Comparison of ENCODE assay signal across 22 cellular contexts in genomic region chr17:14113137-14113536, GRCh38. TPM values are rescaled to one million over a fixed set of nuclear protein-coding genes. Genes with fewer than 3 reads are reported as not detected.
DNase-seq lines count a peak whose midpoint lies in the region; ATAC-seq and TF ChIP-seq lines count a peak whose summit lies in the region.
"Had no signal": no experiment of that assay in that cellular context is flagged by ENCODE, and none has a peak within 500 bp of the region (broad histone marks: within the 10 kb centered on the region; RNA-seq: fewer than 3 reads in every experiment).

No MANE protein-coding gene starts in this region.

- DNase-seq in CD4-positive, CD25-positive, alpha-beta regulatory T cell = peak in 1 of 3 donors; percentile 68
- DNase-seq in OCI-LY7 (ENCODE audit: low spot score) (no peak), chondrocyte (ENCODE audit: low spot score) (no peak), NCI-H1105 treated with DMSO at 0.1 percent for 48 hours (lab: John Stamatoyannopoulos, UW) (no peak), neuronal stem cell (ENCODE audit: low spot score) (no peak)
- DNase-seq in naive thymus-derived CD4-positive, alpha-beta T cell = no peak
- DNase-seq: DMS53, EL, GF-D8, GM23248, Karpas-422, NCI-H1417, NCI-H1694 treated with DMSO at 0.1 percent for 48 hours, NCI-H2081 treated with DMSO at 0.1 percent for 48 hours, NCI-H446, NCI-H526, Right ventricle myocardium superior, SW 1271 had no signal

- H2BK120ac ChIP-seq in neuronal stem cell (ENCODE audit: low read depth, low read length) = no peak overlapping the region

- peak; percentile 37 to 54 for ATAC-seq in CD4-positive, CD25-positive, alpha-beta regulatory T cell (ENCODE audit: low read depth in 2 of 2)
- no peak for ATAC-seq in naive thymus-derived CD4-positive, alpha-beta T cell
- ATAC-seq in gastroesophageal sphincter = no peak
- ATAC-seq: HCT116 had no signal

- no peaks in the 10 kb centered on the region for H3K9me2 ChIP-seq in OCI-LY7 (ENCODE audit: insufficient read depth, low read length)

- H3K27ac ChIP-seq in CD4-positive, CD25-positive, alpha-beta regulatory T cell (ENCODE audit: insufficient read depth, low read length, poor library complexity, severe bottlenecking) = no peak overlapping the region
- H3K27ac ChIP-seq in OCI-LY7 (ENCODE audit: low read depth, low read length, poor library complexity, severe bottlenecking) (no peak overlapping the region), gastroesophageal sphincter (no peak overlapping the region), neuronal stem cell (replicated peaks; ENCODE audit: low read length) (no peak overlapping the region)
- H3K27ac ChIP-seq in naive thymus-derived CD4-positive, alpha-beta T cell (ENCODE audit: low read depth, low read length) = no peak overlapping the region
- H3K27ac ChIP-seq: C4-2B, GM23248, SK-N-MC had no signal

- H3K18ac ChIP-seq in neuronal stem cell (ENCODE audit: low read length) = no peak overlapping the region

- H3K9ac ChIP-seq in neuronal stem cell (ENCODE audit: low read depth, low read length, poor library complexity) = no peak overlapping the region
- H3K9ac ChIP-seq: GM23248 had no signal

- no peak for TF ChIP-seq EP300 in gastroesophageal sphincter (IDR thresholded peaks at IDR 0.05)

- POLR2A ChIA-PET in OCI-LY7 (lab: Charles Lee) = no interaction called here
- POLR2A ChIA-PET in naive thymus-derived CD4-positive, alpha-beta T cell (lab: Charles Lee) = interaction anchor here (0.6 kb wide), 1 partner anchor 231 kb away, joined by 3 read pairs; no protein-coding TSS in a partner anchor

- no peak overlapping the region for H3K4ac ChIP-seq in neuronal stem cell (ENCODE audit: low read length)

- no peak overlapping the region for H3K4me3 ChIP-seq in CD4-positive, CD25-positive, alpha-beta regulatory T cell (ENCODE audit: low read depth, low read length)
- no peak overlapping the region for H3K4me3 ChIP-seq in OCI-LY7 (ENCODE audit: low read depth, low read length, poor library complexity, severe bottlenecking)
- no peak overlapping the region for H3K4me3 ChIP-seq in naive thymus-derived CD4-positive, alpha-beta T cell (ENCODE audit: low read length)
- no peak overlapping the region for H3K4me3 ChIP-seq in gastroesophageal sphincter
- no peak overlapping the region for H3K4me3 ChIP-seq in neuronal stem cell (ENCODE audit: low read length in 2 of 2)
- H3K4me3 ChIP-seq: GM23248, SK-N-MC had no signal

- no peaks in the 10 kb centered on the region for H3K36me3 ChIP-seq in CD4-positive, CD25-positive, alpha-beta regulatory T cell (ENCODE audit: control insufficient read depth, insufficient read depth, low read length)
- H3K36me3 ChIP-seq in OCI-LY7 (ENCODE audit: insufficient read depth, low read length) (peaks cover 9% of the 10 kb centered on the region; the same call in 1 of the 2 replicates), gastroesophageal sphincter (no peaks in the 10 kb centered on the region), neuronal stem cell (replicated peaks in 1 of 2; ENCODE audit: control insufficient read depth in 2 of 2, insufficient read depth in 2 of 2, low read length in 2 of 2) (no peaks in the 10 kb centered on the region)
- H3K36me3 ChIP-seq in naive thymus-derived CD4-positive, alpha-beta T cell (ENCODE audit: control insufficient read depth in 2 of 3, insufficient read depth in 3 of 3, low read length in 3 of 3) = no peaks in the 10 kb centered on the region

- BruUV-seq in OCI-LY7 (replicated peaks; lab: Mats Ljungman, UMichigan) = no TSS peak

- H3K9me3 ChIP-seq in CD4-positive, CD25-positive, alpha-beta regulatory T cell (ENCODE audit: control insufficient read depth in 2 of 2, low read length in 2 of 2) = no peaks in the 10 kb centered on the region
- H3K9me3 ChIP-seq in OCI-LY7 (ENCODE audit: low read length) (no peaks in the 10 kb centered on the region), gastroesophageal sphincter (no peaks in the 10 kb centered on the region), neuronal stem cell (replicated peaks in 1 of 2; ENCODE audit: control insufficient read depth in 2 of 2, insufficient read depth in 1 of 2, low read depth in 1 of 2, low read length in 2 of 2) (peaks cover 0 to 2% of the 10 kb centered on the region in 2 donors)
- H3K9me3 ChIP-seq in naive thymus-derived CD4-positive, alpha-beta T cell (ENCODE audit: control insufficient read depth in 2 of 3, low read length in 3 of 3) = no peaks in the 10 kb centered on the region

- H3K79me1 ChIP-seq in neuronal stem cell (ENCODE audit: low read depth, low read length) = no peaks in the 10 kb centered on the region

- intact Hi-C loops in OCI-LY7 (cut with micrococcal nuclease; ENCODE audit: unreplicated experiment) = no loop called here
- intact Hi-C loops in naive thymus-derived CD4-positive, alpha-beta T cell (cut with micrococcal nuclease) = no loop called here

- H2BK12ac ChIP-seq in neuronal stem cell (ENCODE audit: low read length) = no peak overlapping the region

- no peak overlapping the region for H3K14ac ChIP-seq in neuronal stem cell (ENCODE audit: low read length)

- H2BK5ac ChIP-seq in neuronal stem cell (ENCODE audit: low read length) = no peak overlapping the region

- CTCF ChIA-PET in OCI-LY7 (lab: Charles Lee; ENCODE audit: unreplicated experiment) = no interaction called here
- CTCF ChIA-PET in naive thymus-derived CD4-positive, alpha-beta T cell (lab: Charles Lee) = interaction anchor here (0.8 kb wide), 1 partner anchor 12 kb away, joined by 3 read pairs; no protein-coding TSS in a partner anchor

- peaks cover 7% of the 10 kb centered on the region for H3K36me3 Mint-ChIP-seq in CD4-positive, CD25-positive, alpha-beta regulatory T cell
- H3K36me3 Mint-ChIP-seq in chondrocyte (ENCODE audit: low read depth) = peaks cover 2% of the 10 kb centered on the region
- H3K36me3 Mint-ChIP-seq in naive thymus-derived CD4-positive, alpha-beta T cell = peaks cover 0 to 46% (median 19%) of the 10 kb centered on the region in 5 donors

- peaks cover 60 to 82% (median 64%) of the 10 kb centered on the region in 4 donors for H3K4me1 Mint-ChIP-seq in CD4-positive, CD25-positive, alpha-beta regulatory T cell
- peaks cover 4% of the 10 kb centered on the region for H3K4me1 Mint-ChIP-seq in chondrocyte (ENCODE audit: low read depth)
- H3K4me1 Mint-ChIP-seq in naive thymus-derived CD4-positive, alpha-beta T cell = peaks cover 27 to 72% (median 62%) of the 10 kb centered on the region in 7 donors

- H2AK5ac ChIP-seq in neuronal stem cell (ENCODE audit: low read depth, low read length) = no peak overlapping the region

- H3K79me2 ChIP-seq in OCI-LY7 (ENCODE audit: insufficient read depth, low read depth, low read length) = no peaks in the 10 kb centered on the region; the same call in 1 of the 2 replicates

- H3K27me3 Mint-ChIP-seq in CD4-positive, CD25-positive, alpha-beta regulatory T cell = no peaks in the 10 kb centered on the region
- no peaks in the 10 kb centered on the region for H3K27me3 Mint-ChIP-seq in chondrocyte (ENCODE audit: low read depth)
- no peaks in the 10 kb centered on the region for H3K27me3 Mint-ChIP-seq in naive thymus-derived CD4-positive, alpha-beta T cell

- no peaks in the 10 kb centered on the region; the same call in none of the 2 replicates for H4K20me1 ChIP-seq in OCI-LY7 (ENCODE audit: insufficient read depth, low read length)

- WGBS in gastroesophageal sphincter (ENCODE audit: low coverage in 1 of 2), 2 donors = 56 to 83% methylated on average over 1 of the region's 1 CpG
- WGBS in neuronal stem cell (ENCODE audit: extremely low coverage in 2 of 2, insufficient read length in 2 of 2, insufficient replicate concordance in 1 of 2), 2 donors = no CpG with 5 or more reads among the region's 1 CpG

- H4K8ac ChIP-seq in neuronal stem cell (ENCODE audit: low read depth, low read length) = no peak overlapping the region

- H3K4me2 ChIP-seq in OCI-LY7 (ENCODE audit: low read length) (no peak overlapping the region), neuronal stem cell (ENCODE audit: insufficient read depth, low read length, poor library complexity, severe bottlenecking) (no peak overlapping the region)

- TF ChIP-seq CTCF in OCI-LY7 (conservative IDR thresholded peaks at IDR 0.05; ENCODE audit: low read length) (0 out of 2 replicates have a peak, but pooled peaks have one; percentile 16), chondrocyte (IDR thresholded peaks at IDR 0.05) (peak; percentile 12), gastroesophageal sphincter (IDR thresholded peaks at IDR 0.05) (no peak)

- H2BK15ac ChIP-seq in neuronal stem cell (ENCODE audit: low read length) = no peak overlapping the region

- peaks cover 19% of the 10 kb centered on the region for H3K4me1 ChIP-seq in CD4-positive, CD25-positive, alpha-beta regulatory T cell (ENCODE audit: control insufficient read depth, insufficient read depth, low read length, poor library complexity, severe bottlenecking)
- H3K4me1 ChIP-seq in OCI-LY7 (ENCODE audit: insufficient read depth, low read length, poor library complexity, severe bottlenecking) = no peaks in the 10 kb centered on the region
- no peaks in the 10 kb centered on the region for H3K4me1 ChIP-seq in naive thymus-derived CD4-positive, alpha-beta T cell (ENCODE audit: control insufficient read depth in 2 of 2, insufficient read depth in 2 of 2, low read length in 2 of 2)
- peaks cover 0 to 13% (median 0%) of the 10 kb centered on the region in 3 donors for H3K4me1 ChIP-seq in gastroesophageal sphincter
- H3K4me1 ChIP-seq in neuronal stem cell (ENCODE audit: control insufficient read depth in 2 of 2, insufficient read depth in 1 of 2, low read depth in 1 of 2, low read length in 2 of 2) = no peaks in the 10 kb centered on the region

- H3K23ac ChIP-seq in neuronal stem cell (ENCODE audit: low read depth, low read length, poor library complexity) = no peak overlapping the region

- H2AFZ ChIP-seq in OCI-LY7 (ENCODE audit: low read length) (no peak overlapping the region), neuronal stem cell (ENCODE audit: low read length) (no peak overlapping the region)
- H2AFZ ChIP-seq: GM23248 had no signal

- H4K91ac ChIP-seq in neuronal stem cell (ENCODE audit: low read depth, low read length, poor library complexity) = no peak overlapping the region

- no peaks in the 10 kb centered on the region for H3K27me3 ChIP-seq in CD4-positive, CD25-positive, alpha-beta regulatory T cell (ENCODE audit: control insufficient read depth, insufficient read depth, low read length)
- no peaks in the 10 kb centered on the region for H3K27me3 ChIP-seq in naive thymus-derived CD4-positive, alpha-beta T cell (ENCODE audit: control insufficient read depth in 2 of 2, insufficient read depth in 2 of 2, low read length in 2 of 2)
- H3K27me3 ChIP-seq in gastroesophageal sphincter (no peaks in the 10 kb centered on the region), neuronal stem cell (ENCODE audit: control insufficient read depth in 3 of 3, insufficient read depth in 3 of 3, low read depth in 1 of 3, low read length in 3 of 3) (no peaks in the 10 kb centered on the region)

- H3K27ac Mint-ChIP-seq in CD4-positive, CD25-positive, alpha-beta regulatory T cell = peak overlapping the region; percentile 74 to 89 (median 75)
- no peak overlapping the region for H3K27ac Mint-ChIP-seq in chondrocyte (ENCODE audit: unreplicated experiment)
- H3K27ac Mint-ChIP-seq in naive thymus-derived CD4-positive, alpha-beta T cell = peak overlapping the region in 5 of 9 donors; percentile 39 to 60 (median 58)

- peaks cover 0 to 9% (median 0%) of the 10 kb centered on the region in 7 donors for H3K9me3 Mint-ChIP-seq in CD4-positive, CD25-positive, alpha-beta regulatory T cell
- H3K9me3 Mint-ChIP-seq in chondrocyte (ENCODE audit: low read depth) = peaks cover 6% of the 10 kb centered on the region
- peaks cover 0 to 10% (median 0%) of the 10 kb centered on the region in 11 donors for H3K9me3 Mint-ChIP-seq in naive thymus-derived CD4-positive, alpha-beta T cell

- no peak for TF ChIP-seq POLR2A in gastroesophageal sphincter (IDR thresholded peaks at IDR 0.05)

- H3K4me3 Mint-ChIP-seq in CD4-positive, CD25-positive, alpha-beta regulatory T cell = peak overlapping the region in 1 of 4 donors; percentile 60
- no peak overlapping the region for H3K4me3 Mint-ChIP-seq in chondrocyte (ENCODE audit: unreplicated experiment)
- H3K4me3 Mint-ChIP-seq in naive thymus-derived CD4-positive, alpha-beta T cell = no peak overlapping the region

RNA-seq across cellular contexts. Expression of gene COX10, which starts 43.8 kb away (rescaled TPM):
- total RNA-seq in CD4-positive, CD25-positive, alpha-beta regulatory T cell = 21.6 TPM
- polyA plus RNA-seq in CD4-positive, CD25-positive, alpha-beta regulatory T cell = 10 to 100 TPM; 26.2 to 32.5 (median 28.3) TPM
- 21.1 and 28.4 TPM in 2 replicates for total RNA-seq in OCI-LY7 (2014; rRNA removed; shearing (Covaris generic))
- total RNA-seq in OCI-LY7 (2022) (24.9 and 26.5 TPM in 2 replicates), chondrocyte (12.6 to 14.6 TPM (median 13.3 TPM) in 3 replicates), gastroesophageal sphincter (10 to 100 TPM; 20.3 to 30.0 (median 26.5) TPM)
- total RNA-seq in naive thymus-derived CD4-positive, alpha-beta T cell = 10 to 100 TPM; 16.2 to 30.6 (median 19.3) TPM
- 10 to 100 TPM; 20.2 to 24.9 TPM for polyA plus RNA-seq in naive thymus-derived CD4-positive, alpha-beta T cell
- 11.9 TPM for polyA plus RNA-seq in neuronal stem cell (2013, experiment 1 of 2)
- polyA plus RNA-seq in neuronal stem cell (2013, experiment 2 of 2) = 11.7 TPM

Comparison
In these comparisons a context has a peak if more than half of its experiments do, and no peak if none do; other contexts are left out.
1. ATAC-seq: peak in CD4-positive, CD25-positive, alpha-beta regulatory T cell (2 of 2); none in naive thymus-derived CD4-positive, alpha-beta T cell (single experiment) and gastroesophageal sphincter (single experiment).
2. CTCF ChIP-seq: peak in OCI-LY7 (single experiment) and chondrocyte (single experiment); none in gastroesophageal sphincter (0 of 4).